In the genomic region with DNA sequence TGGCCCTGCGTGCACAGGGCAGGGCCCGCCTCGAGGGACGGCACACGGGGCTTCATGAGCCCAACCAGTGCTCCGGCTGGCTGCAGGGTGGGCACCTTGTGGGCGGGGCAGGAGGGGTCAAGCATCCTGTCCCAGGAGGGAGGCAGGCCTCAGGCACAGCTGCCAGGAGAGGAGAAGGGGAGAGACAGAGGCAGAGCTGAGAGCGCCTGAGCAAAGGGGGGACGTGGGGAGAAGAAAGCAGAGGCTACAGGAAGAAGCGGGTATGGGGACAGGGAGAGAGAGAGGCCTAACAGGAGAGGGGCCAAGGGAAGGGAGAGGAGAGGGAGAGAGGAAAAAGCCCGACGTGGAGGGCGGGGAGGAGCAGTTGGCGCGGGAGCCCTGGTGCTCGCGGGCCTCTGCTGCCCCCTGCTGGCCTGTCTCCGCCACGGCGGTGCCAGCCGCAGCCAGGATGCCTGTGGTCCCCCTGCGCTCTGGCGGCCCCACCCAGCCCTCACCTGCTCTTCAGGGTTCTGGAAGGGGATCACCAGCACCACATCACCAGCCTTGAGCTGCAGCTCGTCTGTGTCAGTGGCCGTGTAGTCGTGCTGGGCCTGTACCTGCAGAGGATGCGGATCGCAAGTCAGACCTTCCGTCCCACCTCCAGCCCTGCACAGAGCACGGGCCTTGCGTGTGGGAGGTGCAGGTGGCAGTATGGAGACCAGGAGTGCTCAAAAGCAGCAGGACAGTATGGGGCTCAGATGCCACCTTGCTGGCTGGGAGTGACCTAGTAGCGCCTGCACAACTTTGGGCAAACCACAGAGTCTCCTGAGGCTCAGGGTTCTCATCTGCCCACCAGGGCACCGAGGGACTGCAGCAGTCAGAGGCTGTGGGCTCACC, we compare ENCODE assay signal across 8 cellular contexts. TPM values are rescaled to one million over a fixed set of nuclear protein-coding genes. Genes with fewer than 3 reads are reported as not detected.
DNase-seq lines count a peak whose midpoint lies in the region; ATAC-seq and TF ChIP-seq lines count a peak whose summit lies in the region.

No MANE protein-coding gene starts in this region.

- ATAC-seq in GM19372 (IDR thresholded peaks at IDR 0.05; ENCODE audit: low read depth, unreplicated experiment), result peak; percentile 65
- peak; percentile 56 for ATAC-seq in HG03571 (IDR thresholded peaks at IDR 0.05; ENCODE audit: unreplicated experiment)
- peak; percentile 76 for ATAC-seq in upper lobe of right lung

- H4K20me1 ChIP-seq in osteoblast (ENCODE audit: insufficient read depth, low read length), result peaks cover 5% of the 10 kb centered on the region

- intact Hi-C loops in upper lobe of right lung (cut with DNase I), result no loop called here

- H3K9me3 ChIP-seq in osteoblast (ENCODE audit: low read depth, low read length) (no peaks in the 10 kb centered on the region), upper lobe of right lung (no peaks in the 10 kb centered on the region)

- H3K4me3 ChIP-seq in fibroblast of villous mesenchyme (ENCODE audit: low read depth, low read length), result no peak overlapping the region
- no peak overlapping the region for H3K4me3 ChIP-seq in osteoblast (ENCODE audit: insufficient read depth, low read length)
- H3K4me3 ChIP-seq in upper lobe of right lung, result no peak overlapping the region

- DNase-seq in RKO (ENCODE audit: low spot score) (peak; percentile 24), fibroblast of villous mesenchyme (ENCODE audit: low read depth) (peak; percentile 45), osteoblast (ENCODE audit: insufficient read length, low spot score, missing footprints) (peak; percentile 99), upper lobe of right lung (peak; percentile 81)
- DNase-seq in activated effector memory CD4-positive, alpha-beta T cell treated with anti-CD3 and anti-CD28 coated beads, Interleukin-2, amount 50 U/mL, for 16 hours, result peak; percentile 87

- TF ChIP-seq CTCF in C4-2B (conservative IDR thresholded peaks at IDR 0.05) (peak; percentile 92), fibroblast of villous mesenchyme (IDR thresholded peaks at IDR 0.05; ENCODE audit: insufficient read depth, low read depth, low read length) (peak; percentile 81), osteoblast (IDR thresholded peaks at IDR 0.05; ENCODE audit: extremely low read depth, low read depth, low read length) (peak; percentile 78), upper lobe of right lung (IDR thresholded peaks at IDR 0.05) (peak; percentile 96)

- H3K36me3 ChIP-seq in osteoblast (ENCODE audit: insufficient read depth, low read length) (peaks cover 5% of the 10 kb centered on the region), upper lobe of right lung (no peaks in the 10 kb centered on the region)

- H3K27ac ChIP-seq in C4-2B (no peak overlapping the region), osteoblast (ENCODE audit: low read depth, low read length) (no peak overlapping the region), upper lobe of right lung (no peak overlapping the region)

- H3K79me2 ChIP-seq in osteoblast (ENCODE audit: insufficient read depth, low read length), result no peaks in the 10 kb centered on the region

- H3K4me2 ChIP-seq in osteoblast (ENCODE audit: insufficient read depth, low read length), result no peak overlapping the region

- H2AFZ ChIP-seq in osteoblast (ENCODE audit: low read length), result peak overlapping the region; percentile 62

- H3K4me1 ChIP-seq in osteoblast (ENCODE audit: insufficient read depth, low read length) (no peaks in the 10 kb centered on the region), upper lobe of right lung (no peaks in the 10 kb centered on the region)

- no peaks in the 10 kb centered on the region for H3K27me3 ChIP-seq in osteoblast (ENCODE audit: insufficient read depth, low read length)
- no peaks in the 10 kb centered on the region for H3K27me3 ChIP-seq in upper lobe of right lung

RNA-seq across cellular contexts. Expression of gene BIN1, which starts 56.8 kb away (rescaled TPM):
- 75.6 and 85.4 TPM in 2 replicates for total RNA-seq in fibroblast of villous mesenchyme
- 83.7 and 85.4 TPM in 2 replicates for total RNA-seq in osteoblast
- 33.4 TPM for total RNA-seq in upper lobe of right lung

Comparison
In these comparisons a context has a peak if more than half of its experiments do, and no peak if none do; other contexts are left out.
1. DNase-seq: peak in every context shown above with its lines; median percentile 99 in osteoblast; 87 in activated effector memory CD4-positive, alpha-beta T cell treated with anti-CD3 and anti-CD28 coated beads, Interleukin-2, amount 50 U/mL, for 16 hours; 81 in upper lobe of right lung; 45 in fibroblast of villous mesenchyme; 24 in RKO.